ENCODE assay signal across 1 cellular context in the genomic region with DNA sequence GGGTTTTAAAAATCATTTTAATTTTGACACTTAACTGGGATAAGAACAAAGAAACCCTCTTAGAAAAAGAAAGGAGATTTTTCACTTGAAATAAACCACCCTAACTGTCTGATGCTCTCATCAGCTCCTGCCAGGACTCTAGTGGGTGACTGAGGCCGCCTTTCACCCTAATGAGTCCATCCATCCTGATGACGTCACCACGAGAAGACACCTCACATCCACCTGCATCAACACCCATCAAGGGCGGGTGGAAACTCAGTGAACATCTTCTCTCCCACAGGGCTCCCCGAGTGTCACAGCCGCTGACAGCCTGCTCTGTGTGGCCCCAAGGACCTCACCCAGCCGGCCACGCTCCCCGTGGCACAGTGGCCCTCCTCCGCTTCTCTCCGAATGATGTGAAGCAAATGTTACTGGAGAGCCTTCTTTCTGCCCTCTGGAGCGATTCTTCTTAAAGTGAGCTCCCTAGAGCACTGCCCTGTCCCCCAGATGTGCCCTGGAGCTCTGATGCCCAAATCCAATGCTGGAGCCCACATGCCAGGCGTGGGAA.
TF ChIP-seq lines count a peak whose summit lies in the region.

No MANE protein-coding gene starts in this region.

TF ChIP-seq in HepG2, 621 proteins besides CTCF, POLR2A, EP300 and RAD21 (continued from another document):
- TF ChIP-seq, protein P1, sequence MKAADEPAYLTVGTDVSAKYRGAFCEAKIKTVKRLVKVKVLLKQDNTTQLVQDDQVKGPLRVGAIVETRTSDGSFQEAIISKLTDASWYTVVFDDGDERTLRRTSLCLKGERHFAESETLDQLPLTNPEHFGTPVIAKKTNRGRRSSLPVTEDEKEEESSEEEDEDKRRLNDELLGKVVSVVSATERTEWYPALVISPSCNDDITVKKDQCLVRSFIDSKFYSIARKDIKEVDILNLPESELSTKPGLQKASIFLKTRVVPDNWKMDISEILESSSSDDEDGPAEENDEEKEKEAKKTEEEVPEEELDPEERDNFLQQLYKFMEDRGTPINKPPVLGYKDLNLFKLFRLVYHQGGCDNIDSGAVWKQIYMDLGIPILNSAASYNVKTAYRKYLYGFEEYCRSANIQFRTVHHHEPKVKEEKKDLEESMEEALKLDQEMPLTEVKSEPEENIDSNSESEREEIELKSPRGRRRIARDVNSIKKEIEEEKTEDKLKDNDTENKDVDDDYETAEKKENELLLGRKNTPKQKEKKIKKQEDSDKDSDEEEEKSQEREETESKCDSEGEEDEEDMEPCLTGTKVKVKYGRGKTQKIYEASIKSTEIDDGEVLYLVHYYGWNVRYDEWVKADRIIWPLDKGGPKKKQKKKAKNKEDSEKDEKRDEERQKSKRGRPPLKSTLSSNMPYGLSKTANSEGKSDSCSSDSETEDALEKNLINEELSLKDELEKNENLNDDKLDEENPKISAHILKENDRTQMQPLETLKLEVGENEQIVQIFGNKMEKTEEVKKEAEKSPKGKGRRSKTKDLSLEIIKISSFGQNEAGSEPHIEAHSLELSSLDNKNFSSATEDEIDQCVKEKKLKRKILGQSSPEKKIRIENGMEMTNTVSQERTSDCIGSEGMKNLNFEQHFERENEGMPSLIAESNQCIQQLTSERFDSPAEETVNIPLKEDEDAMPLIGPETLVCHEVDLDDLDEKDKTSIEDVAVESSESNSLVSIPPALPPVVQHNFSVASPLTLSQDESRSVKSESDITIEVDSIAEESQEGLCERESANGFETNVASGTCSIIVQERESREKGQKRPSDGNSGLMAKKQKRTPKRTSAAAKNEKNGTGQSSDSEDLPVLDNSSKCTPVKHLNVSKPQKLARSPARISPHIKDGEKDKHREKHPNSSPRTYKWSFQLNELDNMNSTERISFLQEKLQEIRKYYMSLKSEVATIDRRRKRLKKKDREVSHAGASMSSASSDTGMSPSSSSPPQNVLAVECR (CRISPR knock-in tag; IDR thresholded peaks at IDR 0.05; ENCODE audit: borderline replicate concordance), result no peak
- TF ChIP-seq HNRNPH1 (optimal IDR thresholded peaks at IDR 0.05; ENCODE audit: low read depth, low read length), result no peak
- no peak for TF ChIP-seq TOPORS (CRISPR knock-in tag; IDR thresholded peaks at IDR 0.05)
- no peak for TF ChIP-seq POLR2G (IDR thresholded peaks at IDR 0.05; ENCODE audit: low read depth, low read length)
- no peak for TF ChIP-seq ZNF44 (CRISPR knock-in tag; IDR thresholded peaks at IDR 0.05)
- no peak for TF ChIP-seq ZC3H13 (CRISPR knock-in tag; IDR thresholded peaks at IDR 0.05)
- TF ChIP-seq, protein P2, sequence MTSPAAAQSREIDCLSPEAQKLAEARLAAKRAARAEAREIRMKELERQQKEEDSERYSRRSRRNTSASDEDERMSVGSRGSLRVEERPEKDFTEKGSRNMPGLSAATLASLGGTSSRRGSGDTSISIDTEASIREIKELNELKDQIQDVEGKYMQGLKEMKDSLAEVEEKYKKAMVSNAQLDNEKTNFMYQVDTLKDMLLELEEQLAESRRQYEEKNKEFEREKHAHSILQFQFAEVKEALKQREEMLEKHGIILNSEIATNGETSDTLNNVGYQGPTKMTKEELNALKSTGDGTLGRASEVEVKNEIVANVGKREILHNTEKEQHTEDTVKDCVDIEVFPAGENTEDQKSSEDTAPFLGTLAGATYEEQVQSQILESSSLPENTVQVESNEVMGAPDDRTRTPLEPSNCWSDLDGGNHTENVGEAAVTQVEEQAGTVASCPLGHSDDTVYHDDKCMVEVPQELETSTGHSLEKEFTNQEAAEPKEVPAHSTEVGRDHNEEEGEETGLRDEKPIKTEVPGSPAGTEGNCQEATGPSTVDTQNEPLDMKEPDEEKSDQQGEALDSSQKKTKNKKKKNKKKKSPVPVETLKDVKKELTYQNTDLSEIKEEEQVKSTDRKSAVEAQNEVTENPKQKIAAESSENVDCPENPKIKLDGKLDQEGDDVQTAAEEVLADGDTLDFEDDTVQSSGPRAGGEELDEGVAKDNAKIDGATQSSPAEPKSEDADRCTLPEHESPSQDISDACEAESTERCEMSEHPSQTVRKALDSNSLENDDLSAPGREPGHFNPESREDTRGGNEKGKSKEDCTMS (CRISPR knock-in tag; conservative IDR thresholded peaks at IDR 0.05), result no peak
- TF ChIP-seq HOXA9 (CRISPR knock-in tag; IDR thresholded peaks at IDR 0.05; ENCODE audit: borderline replicate concordance), result no peak
